ENCODE assay signal across 7 cellular contexts in the genomic region with DNA sequence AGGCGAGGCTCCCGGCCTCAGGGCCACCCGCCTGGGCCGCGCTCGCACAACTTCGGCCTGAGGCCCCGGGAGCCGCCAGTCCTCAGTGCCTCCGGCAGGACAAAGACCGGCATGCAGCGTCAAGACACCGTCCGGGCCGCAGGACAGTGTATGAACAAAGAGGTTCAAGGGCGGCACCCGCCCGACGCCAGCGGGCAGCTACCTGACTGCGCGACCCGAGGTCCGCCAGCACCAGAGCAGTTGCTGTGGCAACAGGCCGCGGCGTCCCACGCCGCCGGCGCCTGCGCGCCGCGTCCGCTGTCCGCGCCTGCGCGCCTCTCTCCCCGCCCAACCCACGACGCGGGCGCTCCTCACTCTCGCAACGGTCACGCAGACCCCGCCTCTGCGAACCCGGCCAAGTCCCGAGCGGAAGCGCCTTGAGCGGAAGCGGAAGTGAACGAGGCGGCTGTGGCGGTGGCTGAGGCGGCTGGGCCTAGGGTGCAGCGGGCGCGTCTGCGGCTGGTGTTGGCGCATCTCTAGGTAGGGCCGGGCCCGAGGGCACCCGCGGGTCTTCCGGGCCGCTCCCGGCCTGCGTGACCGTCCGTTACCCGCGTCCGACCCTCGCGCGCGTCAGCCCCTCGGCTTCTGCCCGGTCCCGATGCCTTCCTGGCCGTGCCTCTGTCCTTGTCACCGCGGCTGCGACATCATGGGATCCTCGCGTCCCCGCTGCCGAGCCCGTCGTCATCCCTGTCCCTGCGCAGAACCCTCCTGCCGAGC.
DNase-seq lines count a peak whose midpoint lies in the region; ATAC-seq and TF ChIP-seq lines count a peak whose summit lies in the region.

A gene with protein sequence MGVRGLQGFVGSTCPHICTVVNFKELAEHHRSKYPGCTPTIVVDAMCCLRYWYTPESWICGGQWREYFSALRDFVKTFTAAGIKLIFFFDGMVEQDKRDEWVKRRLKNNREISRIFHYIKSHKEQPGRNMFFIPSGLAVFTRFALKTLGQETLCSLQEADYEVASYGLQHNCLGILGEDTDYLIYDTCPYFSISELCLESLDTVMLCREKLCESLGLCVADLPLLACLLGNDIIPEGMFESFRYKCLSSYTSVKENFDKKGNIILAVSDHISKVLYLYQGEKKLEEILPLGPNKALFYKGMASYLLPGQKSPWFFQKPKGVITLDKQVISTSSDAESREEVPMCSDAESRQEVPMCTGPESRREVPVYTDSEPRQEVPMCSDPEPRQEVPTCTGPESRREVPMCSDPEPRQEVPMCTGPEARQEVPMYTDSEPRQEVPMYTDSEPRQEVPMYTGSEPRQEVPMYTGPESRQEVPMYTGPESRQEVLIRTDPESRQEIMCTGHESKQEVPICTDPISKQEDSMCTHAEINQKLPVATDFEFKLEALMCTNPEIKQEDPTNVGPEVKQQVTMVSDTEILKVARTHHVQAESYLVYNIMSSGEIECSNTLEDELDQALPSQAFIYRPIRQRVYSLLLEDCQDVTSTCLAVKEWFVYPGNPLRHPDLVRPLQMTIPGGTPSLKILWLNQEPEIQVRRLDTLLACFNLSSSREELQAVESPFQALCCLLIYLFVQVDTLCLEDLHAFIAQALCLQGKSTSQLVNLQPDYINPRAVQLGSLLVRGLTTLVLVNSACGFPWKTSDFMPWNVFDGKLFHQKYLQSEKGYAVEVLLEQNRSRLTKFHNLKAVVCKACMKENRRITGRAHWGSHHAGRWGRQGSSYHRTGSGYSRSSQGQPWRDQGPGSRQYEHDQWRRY (plus strand): TSS at position 435 of the 756 bp plus-strand sequence. CDS start 10,633 bp downstream, outside the sequence.

- DNase-seq in NCI-H2081 (lab: John Stamatoyannopoulos, UW) (peak; percentile 91), T-helper 9 cell (peak; percentile 89), astrocyte of the cerebellum (ENCODE audit: low read depth) (peak; percentile 87), hepatic stellate cell (ENCODE audit: low spot score) (peak; percentile 97), retina (peak; percentile 98)

- TF ChIP-seq CTCF in astrocyte of the cerebellum (IDR thresholded peaks at IDR 0.05; ENCODE audit: low read depth, low read length, missing control alignments), result no peak

- H3K4me3 ChIP-seq in astrocyte of the cerebellum (ENCODE audit: low read depth, low read length), result peak within 1 kb of the TSS; percentile 72

- ATAC-seq in GM18517 (IDR thresholded peaks at IDR 0.05; ENCODE audit: unreplicated experiment) (peak; percentile 97), HG03039 (IDR thresholded peaks at IDR 0.05; ENCODE audit: unreplicated experiment) (peak; percentile 98)

- in situ Hi-C loops in astrocyte of the cerebellum (cut with HindIII; ENCODE audit: low sequenced_read_pairs), result no loop called here

Comparison
In these comparisons a context has a peak if more than half of its experiments do, and no peak if none do; other contexts are left out.
1. Peak in every context shown above with its lines: DNase-seq, ATAC-seq and H3K4me3 ChIP-seq.